15 cellular contexts compared by ENCODE assay signal in genomic region chr4:56626963-56627362, GRCh38. TPM values are rescaled to one million over a fixed set of nuclear protein-coding genes. Genes with fewer than 3 reads are reported as not detected.
DNase-seq lines count a peak whose midpoint lies in the region; ATAC-seq and TF ChIP-seq lines count a peak whose summit lies in the region.
"Had no signal": no experiment of that assay in that cellular context is flagged by ENCODE, and none has a peak within 500 bp of the region (broad histone marks: within the 10 kb centered on the region; RNA-seq: fewer than 3 reads in every experiment).

No MANE protein-coding gene starts in this region.

- H3K4me2 ChIP-seq in Loucy (ENCODE audit: low read depth, low read length, poor library complexity, severe bottlenecking): no peak overlapping the region

- H3K27ac ChIP-seq in cardiac muscle cell (no peak overlapping the region), right cardiac atrium (ENCODE audit: low read length) (no peak overlapping the region), upper lobe of right lung (no peak overlapping the region)
- H3K27ac ChIP-seq: skin epidermis had no signal

- peak; percentile 10 for TF ChIP-seq CTCF in cardiac muscle cell (IDR thresholded peaks at IDR 0.05; ENCODE audit: low read depth, low read length)
- TF ChIP-seq CTCF in Loucy (conservative IDR thresholded peaks at IDR 0.05; ENCODE audit: low read length): peak; percentile 23
- TF ChIP-seq CTCF in upper lobe of right lung (IDR thresholded peaks at IDR 0.05): no peak

- ATAC-seq in right cardiac atrium (no peak), upper lobe of right lung (peak; percentile 55), HG02885 (IDR thresholded peaks at IDR 0.05; ENCODE audit: poor library complexity, unreplicated experiment) (no peak)
- ATAC-seq: mucosa of descending colon; stimulated activated memory B cell treated with anti-CD40 and anti-IgM and Interleukin-4, amounts not matched to agents 10 μg/mL and 1 μg/mL and 100 μg/mL, for 72 hours had no signal

- H3K9me3 ChIP-seq in cardiac muscle cell (ENCODE audit: low read depth) (no peaks in the 10 kb centered on the region), right cardiac atrium (ENCODE audit: control insufficient read depth, low read length) (no peaks in the 10 kb centered on the region), Loucy (ENCODE audit: insufficient read depth, low read depth, low read length) (peaks cover 16% of the 10 kb centered on the region; the same call in 1 of the 2 replicates), upper lobe of right lung (no peaks in the 10 kb centered on the region)

- H3F3A ChIP-seq in Loucy (ENCODE audit: low read depth): no peaks in the 10 kb centered on the region

- H3K79me2 ChIP-seq in Loucy (ENCODE audit: insufficient read depth, low read length): no peaks in the 10 kb centered on the region

- H3K9ac ChIP-seq in Loucy (ENCODE audit: low read depth, low read length, poor library complexity, severe bottlenecking): no peak overlapping the region

- H2AFZ ChIP-seq in Loucy (ENCODE audit: low read length): no peak overlapping the region

- H3K27me3 ChIP-seq in cardiac muscle cell (no peaks in the 10 kb centered on the region), right cardiac atrium (ENCODE audit: control insufficient read depth, insufficient read depth) (no peaks in the 10 kb centered on the region), Loucy (ENCODE audit: insufficient read depth, low read length, poor library complexity, severe bottlenecking) (no peaks in the 10 kb centered on the region), upper lobe of right lung (no peaks in the 10 kb centered on the region)

- intact Hi-C loops in right cardiac atrium (cut with DNase I) (no loop called here), upper lobe of right lung (cut with DNase I) (no loop called here)

- no peaks in the 10 kb centered on the region for H3K4me1 ChIP-seq in cardiac muscle cell (ENCODE audit: low read depth)
- no peaks in the 10 kb centered on the region for H3K4me1 ChIP-seq in right cardiac atrium (ENCODE audit: control insufficient read depth, insufficient read depth, low read length)
- H3K4me1 ChIP-seq in Loucy (ENCODE audit: insufficient read depth, low read length, poor library complexity, severe bottlenecking): no peaks in the 10 kb centered on the region
- H3K4me1 ChIP-seq in upper lobe of right lung: no peaks in the 10 kb centered on the region

- DNase-seq in cardiac muscle cell (ENCODE audit: low read depth in 1 of 2, low spot score in 1 of 2) (no peak), right cardiac atrium (no peak), dermis blood vessel endothelial cell (peak; percentile 34), upper lobe of right lung (no peak)
- no peak for DNase-seq in activated CD4-positive, alpha-beta T cell treated with anti-CD3 and anti-CD28 coated beads, Interleukin-2, amount 50 U/mL, for 1 hour
- no peak for DNase-seq in effector CD8-positive, alpha-beta T cell (lab: John Stamatoyannopoulos, UW)
- DNase-seq: activated T-cell treated with anti-CD3 and anti-CD28 coated beads, Interleukin-2, amount 50 U/mL, for 1 hour; NCI-H2029; NCI-H748 treated with DMSO at 0.1 percent for 48 hours; Right ventricle myocardium superior had no signal

- H3K9me2 ChIP-seq in Loucy (replicated peaks; ENCODE audit: low read depth, low read length): no peaks in the 10 kb centered on the region

- no peaks in the 10 kb centered on the region for H4K20me1 ChIP-seq in Loucy (ENCODE audit: insufficient read depth, low read length, poor library complexity, severe bottlenecking)

- H3K36me3 ChIP-seq in cardiac muscle cell (no peaks in the 10 kb centered on the region), Loucy (ENCODE audit: insufficient read depth, low read length) (no peaks in the 10 kb centered on the region), upper lobe of right lung (no peaks in the 10 kb centered on the region)

- H3K4me3 ChIP-seq in cardiac muscle cell: no peak overlapping the region
- no peak overlapping the region for H3K4me3 ChIP-seq in right cardiac atrium (ENCODE audit: low read length)
- no peak overlapping the region for H3K4me3 ChIP-seq in Loucy (ENCODE audit: low read length, poor library complexity, severe bottlenecking)
- no peak overlapping the region for H3K4me3 ChIP-seq in upper lobe of right lung
- H3K4me3 ChIP-seq: mucosa of descending colon, skin epidermis had no signal

- 85% methylated on average over 2 of the region's 2 CpGs for WGBS in right cardiac atrium

RNA-seq across cellular contexts. Expression of gene HOPX, which starts 54.1 kb away (rescaled TPM):
- total RNA-seq in cardiac muscle cell (0.12 and 1.2 TPM in 2 replicates), right cardiac atrium (10 to 100 TPM; 30.6 to 82.1 (median 56.7) TPM), dermis blood vessel endothelial cell (2.6 and 3.1 TPM in 2 replicates), upper lobe of right lung (520 TPM)
- polyA plus RNA-seq in cardiac muscle cell (1.4 and 2.6 TPM in 2 replicates), right cardiac atrium (159 TPM)
